18 cellular contexts compared by ENCODE assay signal in genomic region chr12:86376052-86376451, GRCh38.
DNase-seq lines count a peak whose midpoint lies in the region; ATAC-seq, FAIRE-seq and TF ChIP-seq lines count a peak whose summit lies in the region.
"Had no signal": no experiment of that assay in that cellular context is flagged by ENCODE, and none has a peak within 500 bp of the region (broad histone marks: within the 10 kb centered on the region; RNA-seq: fewer than 3 reads in every experiment).

No MANE protein-coding gene starts in this region.

- no peaks in the 10 kb centered on the region for H3K36me3 Mint-ChIP-seq in GM23338 (ENCODE audit: low read depth)
- H3K36me3 Mint-ChIP-seq in activated T-cell treated with anti-CD3 and anti-CD28 coated beads, Interleukin-2, amount 50 U/mL, for 4 hours (ENCODE audit: insufficient read depth), result no peaks in the 10 kb centered on the region
- no peaks in the 10 kb centered on the region for H3K36me3 Mint-ChIP-seq in activated CD8-positive, alpha-beta T cell treated with anti-CD3 and anti-CD28 coated beads, Interleukin-2, amount 10 ng/mL, durations not matched to agents 7 days and 5 days (ENCODE audit: low read depth)
- H3K36me3 Mint-ChIP-seq: activated naive CD4-positive, alpha-beta T cell treated with anti-CD3 and anti-CD28 coated beads, Interleukin-2, amount 50 U/mL, for 24 hours had no signal

- peaks cover 2% of the 10 kb centered on the region for H3K27me3 Mint-ChIP-seq in GM23338 (ENCODE audit: insufficient read depth, low read depth, poor library complexity)
- no peaks in the 10 kb centered on the region for H3K27me3 Mint-ChIP-seq in activated T-cell treated with anti-CD3 and anti-CD28 coated beads, Interleukin-2, amount 50 U/mL, for 4 hours (ENCODE audit: low read depth)
- no peaks in the 10 kb centered on the region for H3K27me3 Mint-ChIP-seq in activated CD8-positive, alpha-beta T cell treated with anti-CD3 and anti-CD28 coated beads, Interleukin-2, amount 10 ng/mL, durations not matched to agents 7 days and 5 days (ENCODE audit: low read depth)
- H3K27me3 Mint-ChIP-seq: activated naive CD4-positive, alpha-beta T cell treated with anti-CD3 and anti-CD28 coated beads, Interleukin-2, amount 50 U/mL, for 24 hours; B cell had no signal

- DNase-seq in A549 (ENCODE audit: low read depth in 1 of 2, low spot score in 1 of 2), result peak in 1 of 2 experiments; percentile 31
- peak; percentile 64 for DNase-seq in GM23338 (ENCODE audit: low spot score)
- DNase-seq in OCI-M1 (lab: John Stamatoyannopoulos, UW), result peak; percentile 84
- DNase-seq in left ventricle myocardium superior, result peak; percentile 49
- DNase-seq in activated gamma-delta T cell (lab: John Stamatoyannopoulos, UW), result no peak
- no peak for DNase-seq in activated T-cell treated with anti-CD3 and anti-CD28 coated beads, Interleukin-2, amount 50 U/mL, for 4 hours
- no peak for DNase-seq in activated CD8-positive, alpha-beta T cell treated with anti-CD3 and anti-CD28 coated beads, Interleukin-2, amount 10 ng/mL, durations not matched to agents 7 days and 5 days
- DNase-seq: activated CD4-positive, CD25-positive, alpha-beta regulatory T cell treated with anti-CD3 and anti-CD28 coated beads, Interleukin-2, amount 50 U/mL, for 72 hours; DND-41; effector memory CD4-positive, alpha-beta T cell; foreskin melanocyte; MV-4-11; NCI-H446 treated with DMSO at 0.1 percent for 48 hours; PC-9; stimulated activated CD4-positive, alpha-beta T cell treated with anti-CD3 and anti-CD28 coated beads, Interleukin-12 subunit alpha, Interleukin-12 subunit beta, amount 100 ng/mL, for 4 hours had no signal

- no peaks in the 10 kb centered on the region for H3K9me3 Mint-ChIP-seq in GM23338
- peaks cover 7% of the 10 kb centered on the region for H3K9me3 Mint-ChIP-seq in activated T-cell treated with anti-CD3 and anti-CD28 coated beads, Interleukin-2, amount 50 U/mL, for 4 hours
- H3K9me3 Mint-ChIP-seq in activated CD8-positive, alpha-beta T cell treated with anti-CD3 and anti-CD28 coated beads, Interleukin-2, amount 10 ng/mL, durations not matched to agents 7 days and 5 days (ENCODE audit: insufficient read depth), result peaks cover 3% of the 10 kb centered on the region

- no peaks in the 10 kb centered on the region for H3K9me2 ChIP-seq in GM23338 (ENCODE audit: insufficient read depth)

- peak; percentile 54 to 74; a peak in 4 of 6 replicates for ATAC-seq in A549
- ATAC-seq in GM23338, result peak; percentile 93
- ATAC-seq in left ventricle myocardium superior, result peak; percentile 89
- no peak for ATAC-seq in activated T-cell treated with anti-CD3 and anti-CD28 coated beads, Interleukin-2, amount 50 U/mL, for 4 hours
- ATAC-seq in HG03108 (IDR thresholded peaks at IDR 0.05; ENCODE audit: unreplicated experiment), result no peak
- ATAC-seq in activated CD8-positive, alpha-beta T cell treated with anti-CD3 and anti-CD28 coated beads, Interleukin-2, amount 10 ng/mL, durations not matched to agents 7 days and 5 days, result no peak

- WGBS in A549 (ENCODE audit: missing lambda C conversion rate), result 46% methylated on average over 2 of the region's 2 CpGs

- no peak for TF ChIP-seq POLR2A in A549 (IDR thresholded peaks at IDR 0.05; ENCODE audit: low read length)

- no peaks in the 10 kb centered on the region for H3K4me1 ChIP-seq in A549
- H3K4me1 ChIP-seq in GM23338 (ENCODE audit: insufficient read depth), result peaks cover 5% of the 10 kb centered on the region; the same call in 1 of the 2 replicates

- CTCF ChIA-PET in A549 (lab: Yijun Ruan, JAX), result no interaction called here
- CTCF ChIA-PET in activated CD8-positive, alpha-beta T cell treated with anti-CD3 and anti-CD28 coated beads, Interleukin-2, amount 10 ng/mL, durations not matched to agents 7 days and 5 days (lab: Charles Lee), result no interaction called here

- no peaks in the 10 kb centered on the region for H3F3A ChIP-seq in GM23338 (replicated peaks; ENCODE audit: low read depth)

- H3K9me3 ChIP-seq in A549, result no peaks in the 10 kb centered on the region

- no peaks in the 10 kb centered on the region for H3K79me2 ChIP-seq in GM23338 (replicated peaks; ENCODE audit: insufficient read depth)

- intact Hi-C loops in left ventricle myocardium superior (cut with micrococcal nuclease), result no loop called here

- H3K27ac ChIP-seq in A549, result no peak overlapping the region
- H3K27ac ChIP-seq in GM23338 (ENCODE audit: low read depth), result no peak overlapping the region
- H3K27ac ChIP-seq: PC-9 had no signal

- no peak overlapping the region for H3K4me3 Mint-ChIP-seq in GM23338
- no peak overlapping the region for H3K4me3 Mint-ChIP-seq in activated T-cell treated with anti-CD3 and anti-CD28 coated beads, Interleukin-2, amount 50 U/mL, for 4 hours
- H3K4me3 Mint-ChIP-seq in activated CD8-positive, alpha-beta T cell treated with anti-CD3 and anti-CD28 coated beads, Interleukin-2, amount 10 ng/mL, durations not matched to agents 7 days and 5 days, result no peak overlapping the region
- H3K4me3 Mint-ChIP-seq: activated naive CD4-positive, alpha-beta T cell treated with anti-CD3 and anti-CD28 coated beads, Interleukin-2, amount 50 U/mL, for 24 hours; B cell had no signal

- H3K4me2 ChIP-seq in A549 (no peak overlapping the region), GM23338 (no peak overlapping the region)
- H3K4me2 ChIP-seq: PC-9 had no signal

- no peak for TF ChIP-seq CTCF in A549 (IDR thresholded peaks at IDR 0.05)
- TF ChIP-seq CTCF in GM23338 (conservative IDR thresholded peaks at IDR 0.05; ENCODE audit: low read depth in 2 of 2), result peak in 1 of 2 experiments; percentile 38; a peak in 1 of 4 replicates

- H2AFZ ChIP-seq in GM23338, result no peak overlapping the region
- H2AFZ ChIP-seq: PC-9 had no signal

- no peaks in the 10 kb centered on the region for H3K27me3 ChIP-seq in GM23338 (ENCODE audit: insufficient read depth)

- H3K36me3 ChIP-seq in GM23338 (ENCODE audit: insufficient read depth), result no peaks in the 10 kb centered on the region

- peaks cover 9% of the 10 kb centered on the region for H3K4me1 Mint-ChIP-seq in GM23338
- H3K4me1 Mint-ChIP-seq in activated T-cell treated with anti-CD3 and anti-CD28 coated beads, Interleukin-2, amount 50 U/mL, for 4 hours (ENCODE audit: low read depth), result no peaks in the 10 kb centered on the region
- no peaks in the 10 kb centered on the region for H3K4me1 Mint-ChIP-seq in activated CD8-positive, alpha-beta T cell treated with anti-CD3 and anti-CD28 coated beads, Interleukin-2, amount 10 ng/mL, durations not matched to agents 7 days and 5 days (ENCODE audit: low read depth)
- H3K4me1 Mint-ChIP-seq: activated naive CD4-positive, alpha-beta T cell treated with anti-CD3 and anti-CD28 coated beads, Interleukin-2, amount 50 U/mL, for 24 hours; B cell had no signal

- H3K27ac Mint-ChIP-seq in GM23338, result no peak overlapping the region
- no peak overlapping the region for H3K27ac Mint-ChIP-seq in activated CD8-positive, alpha-beta T cell treated with anti-CD3 and anti-CD28 coated beads, Interleukin-2, amount 10 ng/mL, durations not matched to agents 7 days and 5 days
- H3K27ac Mint-ChIP-seq: activated naive CD4-positive, alpha-beta T cell treated with anti-CD3 and anti-CD28 coated beads, Interleukin-2, amount 50 U/mL, for 24 hours; B cell had no signal

- no peak overlapping the region for H3K4me3 ChIP-seq in A549
- H3K4me3 ChIP-seq in GM23338, result no peak overlapping the region
- H3K4me3 ChIP-seq: PC-9 had no signal

- no peak for FAIRE-seq in A549 (lab: Jason Lieb, UNC)

- H4K20me1 ChIP-seq in GM23338 (replicated peaks; ENCODE audit: insufficient read depth), result no peaks in the 10 kb centered on the region

- POLR2A ChIA-PET in A549 (lab: Yijun Ruan, JAX), result no interaction called here
- POLR2A ChIA-PET in activated CD8-positive, alpha-beta T cell treated with anti-CD3 and anti-CD28 coated beads, Interleukin-2, amount 10 ng/mL, durations not matched to agents 7 days and 5 days (lab: Charles Lee), result no interaction called here

- TF ChIP-seq RAD21 in A549 (conservative IDR thresholded peaks at IDR 0.05 in 1 of 2, IDR thresholded peaks at IDR 0.05 in 1 of 2), result no peak

- no peak for TF ChIP-seq EP300 in A549 (IDR thresholded peaks at IDR 0.05)

TF ChIP-seq in A549, 52 proteins besides CTCF, POLR2A, EP300 and RAD21 (continues in another document):
- TF ChIP-seq RCOR1 (IDR thresholded peaks at IDR 0.05; ENCODE audit: low read depth, low read length), result no peak
- no peak for TF ChIP-seq ZC3H11A (IDR thresholded peaks at IDR 0.05)

TF ChIP-seq in GM23338, 12 proteins besides CTCF, POLR2A, EP300 and RAD21:
- no peak for TF ChIP-seq EZH2phosphoT487 (IDR thresholded peaks at IDR 0.05; ENCODE audit: unreplicated experiment)

Comparison
In these comparisons a context has a peak if more than half of its experiments do, and no peak if none do; other contexts are left out.
1. ATAC-seq: peak in A549 (2 of 2), GM23338 (single experiment) and left ventricle myocardium superior (single experiment); none in activated T-cell treated with anti-CD3 and anti-CD28 coated beads, Interleukin-2, amount 50 U/mL, for 4 hours (0 of 2), HG03108 (single experiment) and activated CD8-positive, alpha-beta T cell treated with anti-CD3 and anti-CD28 coated beads, Interleukin-2, amount 10 ng/mL, durations not matched to agents 7 days and 5 days (single experiment).
2. DNase-seq: peak in GM23338 (single experiment), OCI-M1 (single experiment) and left ventricle myocardium superior (single experiment); none in activated gamma-delta T cell (single experiment), activated T-cell treated with anti-CD3 and anti-CD28 coated beads, Interleukin-2, amount 50 U/mL, for 4 hours (single experiment) and activated CD8-positive, alpha-beta T cell treated with anti-CD3 and anti-CD28 coated beads, Interleukin-2, amount 10 ng/mL, durations not matched to agents 7 days and 5 days (single experiment).